ENCODE assay signal across 2 cellular contexts in genomic region chr12:10115311-10115710, GRCh38.
TF ChIP-seq lines count a peak whose summit lies in the region.

No MANE protein-coding gene starts in this region.

TF ChIP-seq in GM23338, 12 proteins besides CTCF, POLR2A, EP300 and RAD21:
- TF ChIP-seq CREB1 (CRISPR knock-in tag; IDR thresholded peaks at IDR 0.05; ENCODE audit: low read depth) (no peak), EZH2phosphoT487 (IDR thresholded peaks at IDR 0.05; ENCODE audit: unreplicated experiment) (no peak), EZH2 (IDR thresholded peaks at IDR 0.05; ENCODE audit: low read depth, unreplicated experiment) (no peak), POLR2AphosphoS5 (IDR thresholded peaks at IDR 0.05; ENCODE audit: low read depth) (no peak), NANOG (IDR thresholded peaks at IDR 0.05; ENCODE audit: borderline replicate concordance) (no peak), ZNF331 (CRISPR knock-in tag; IDR thresholded peaks at IDR 0.05; ENCODE audit: low read depth) (no peak)
TF ChIP-seq in GM23338: peak in this region for 0.

TF ChIP-seq in K562, 482 proteins besides CTCF, POLR2A, EP300 and RAD21:
- TF ChIP-seq SMARCA5 (IDR thresholded peaks at IDR 0.05) (no peak), HBP1 (CRISPR knock-in tag; IDR thresholded peaks at IDR 0.05) (no peak), RUNX1 (IDR thresholded peaks at IDR 0.05; ENCODE audit: low read depth) (no peak), SRSF1 (IDR thresholded peaks at IDR 0.05; ENCODE audit: low read depth, low read length) (no peak)
- TF ChIP-seq, protein P1, sequence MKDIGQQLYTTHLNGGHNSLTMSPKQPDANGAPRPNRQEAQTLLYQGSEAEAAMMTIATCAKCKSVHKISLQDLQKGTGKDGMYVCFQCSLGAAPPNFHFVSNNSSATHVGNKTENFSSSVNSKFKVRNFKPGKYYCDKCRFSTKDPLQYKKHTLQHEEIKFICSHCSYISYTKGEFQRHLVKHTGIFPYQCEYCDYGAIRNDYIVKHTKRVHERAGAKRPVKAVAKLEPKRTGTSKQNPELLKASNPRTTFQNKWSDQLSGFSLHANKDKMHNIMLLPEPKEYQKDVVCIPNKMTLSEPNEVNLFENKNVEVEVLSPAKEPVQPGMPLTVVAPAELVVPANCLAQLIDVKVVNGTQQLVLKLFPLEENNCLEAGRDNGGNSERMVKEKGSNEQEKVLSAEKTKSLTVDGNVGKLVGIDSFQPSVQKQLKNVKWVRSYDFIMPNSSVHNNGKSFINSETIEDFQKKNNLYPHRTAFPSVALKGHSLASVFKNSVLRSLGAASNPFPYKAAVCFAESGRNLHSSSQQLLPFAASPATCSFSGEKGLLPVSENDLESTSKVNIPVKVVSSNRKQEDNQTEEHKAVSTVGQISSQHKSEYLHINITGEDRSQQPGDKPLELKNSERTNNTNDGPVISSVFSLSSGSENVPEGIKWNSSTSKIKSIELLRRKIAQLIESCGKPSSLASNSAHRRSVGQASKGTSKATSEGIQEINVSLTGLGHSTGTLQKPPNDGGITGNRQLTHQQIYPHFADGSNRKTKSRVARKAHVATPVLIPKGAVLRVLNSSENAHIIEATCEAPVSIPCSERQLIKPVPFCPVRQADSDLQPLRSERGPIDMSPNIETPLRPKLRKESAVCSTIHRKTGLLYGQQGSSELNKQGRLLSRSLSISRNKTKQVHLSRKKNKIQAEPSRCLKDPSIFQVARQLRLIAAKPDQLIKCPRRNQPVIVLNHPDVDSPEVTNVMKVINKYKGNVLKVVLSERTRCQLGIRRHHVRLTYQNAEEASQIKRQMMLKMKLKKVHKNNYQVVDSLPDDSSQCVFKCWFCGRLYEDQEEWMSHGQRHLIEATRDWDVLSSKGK (CRISPR knock-in tag; IDR thresholded peaks at IDR 0.05), result no peak
TF ChIP-seq in K562: peak in this region for 0.
